9 cellular contexts compared by ENCODE assay signal in the genomic region with DNA sequence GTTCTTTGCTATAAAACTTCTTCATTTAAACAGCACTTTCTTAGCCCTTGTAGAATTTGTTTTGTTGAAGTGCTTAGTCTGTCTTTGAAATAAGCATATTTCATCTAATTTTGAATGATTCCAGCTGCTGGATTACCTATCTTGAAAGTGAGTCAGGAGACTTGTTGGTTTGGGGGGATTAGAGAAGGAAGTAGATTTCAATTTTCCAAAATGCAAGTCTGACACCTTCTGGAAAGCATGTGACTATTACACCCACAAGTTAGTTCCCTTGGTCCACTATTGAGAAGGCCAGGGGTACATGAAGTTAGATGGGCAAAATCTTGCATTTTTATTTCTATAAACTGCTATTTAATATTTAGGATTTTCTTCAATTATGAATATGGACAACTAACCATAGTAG.
DNase-seq lines count a peak whose midpoint lies in the region; ATAC-seq, FAIRE-seq and TF ChIP-seq lines count a peak whose summit lies in the region.
"Had no signal": no experiment of that assay in that cellular context is flagged by ENCODE, and none has a peak within 500 bp of the region (broad histone marks: within the 10 kb centered on the region; RNA-seq: fewer than 3 reads in every experiment).

No MANE protein-coding gene starts in this region.

- no peak for DNase-seq in Right ventricle myocardium superior
- DNase-seq in cardiac septum (ENCODE audit: low spot score) = no peak
- DNase-seq in SHP77 treated with DMSO at 0.1 percent for 48 hours (lab: John Stamatoyannopoulos, UW) = peak; percentile 29
- DNase-seq in hepatocyte (ENCODE audit: low spot score) = peak; percentile 45
- DNase-seq in GM12892 (ENCODE audit: insufficient read length) = no peak
- DNase-seq in GM13976 (ENCODE audit: low spot score) = no peak
- DNase-seq: DMS79 treated with DMSO at 0.1 percent for 48 hours had no signal

- TF ChIP-seq CTCF in hepatocyte (IDR thresholded peaks at IDR 0.05; ENCODE audit: poor library complexity) = peak; percentile 67
- TF ChIP-seq CTCF in GM13976 (IDR thresholded peaks at IDR 0.05; ENCODE audit: borderline replicate concordance, control extremely low read depth, extremely low read depth, insufficient read depth, missing control alignments) = no peak

- no peaks in the 10 kb centered on the region for H3K79me2 ChIP-seq in hepatocyte

- H3K27ac ChIP-seq in hepatocyte = peak overlapping the region; percentile 0

- no peaks in the 10 kb centered on the region for H4K20me1 ChIP-seq in hepatocyte (ENCODE audit: insufficient read depth, poor library complexity, severe bottlenecking)

- intact Hi-C loops in Right ventricle myocardium superior (cut with DNase I) = loop anchor here (5.0 to 10.0 kb wide), 2 partner anchors 133 to 221 kb away; no protein-coding TSS in a partner anchor
- intact Hi-C loops in cardiac septum (cut with DNase I) = no loop called here

- no peak for FAIRE-seq in GM12892 (lab: Jason Lieb, UNC)

- peaks cover 11% of the 10 kb centered on the region for H3K4me1 ChIP-seq in hepatocyte (ENCODE audit: insufficient read depth)

- no peaks in the 10 kb centered on the region for H3K27me3 ChIP-seq in hepatocyte

- H3K4me3 ChIP-seq in hepatocyte = no peak overlapping the region

- H3K9me2 ChIP-seq in hepatocyte (replicated peaks; ENCODE audit: insufficient read depth) = no peaks in the 10 kb centered on the region

- peak; percentile 80 for ATAC-seq in Right ventricle myocardium superior (ENCODE audit: poor library complexity)
- no peak for ATAC-seq in HG03095 (IDR thresholded peaks at IDR 0.05; ENCODE audit: unreplicated experiment)
- no peak for ATAC-seq in HG03354 (IDR thresholded peaks at IDR 0.05; ENCODE audit: poor library complexity, severe bottlenecking, unreplicated experiment)

- H3K9me3 ChIP-seq in hepatocyte (ENCODE audit: low read depth) = no peaks in the 10 kb centered on the region

- TF ChIP-seq POLR2A in GM12892 (IDR thresholded peaks at IDR 0.05; ENCODE audit: low read depth, low read length) = no peak

- in situ Hi-C loops in GM13976 (cut with MboI; ENCODE audit: low sequenced_read_pairs, unreplicated experiment) = no loop called here

- no peak overlapping the region for H2AFZ ChIP-seq in hepatocyte

- H3K4me2 ChIP-seq in hepatocyte = no peak overlapping the region

- H3K36me3 ChIP-seq in hepatocyte (replicated peaks; ENCODE audit: insufficient read depth, low read depth) = no peaks in the 10 kb centered on the region

Comparison
In these comparisons a context has a peak if more than half of its experiments do, and no peak if none do; other contexts are left out.
1. DNase-seq: peak in SHP77 treated with DMSO at 0.1 percent for 48 hours (single experiment) and hepatocyte (single experiment); none in Right ventricle myocardium superior (single experiment), cardiac septum (single experiment), GM12892 (single experiment) and GM13976 (single experiment).